In the genomic region with DNA sequence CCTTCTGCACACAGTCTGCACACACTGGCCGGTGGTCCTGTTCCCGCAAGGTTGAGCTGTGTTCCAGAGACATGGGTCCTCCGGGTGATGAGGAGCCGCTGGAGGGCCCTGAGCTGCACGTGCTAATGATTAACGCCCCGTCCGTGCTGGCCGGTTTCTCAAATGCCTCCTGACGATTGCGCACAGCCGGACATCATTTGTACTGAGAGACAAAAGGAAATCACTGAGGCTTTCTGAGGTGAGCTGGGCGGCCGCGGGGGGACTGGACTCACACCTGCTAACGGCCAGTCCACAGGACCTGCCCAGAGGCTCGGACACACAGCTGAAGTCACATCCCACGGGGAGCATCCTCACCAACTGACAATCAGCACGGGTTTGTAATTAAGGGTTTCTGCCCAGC, we compare ENCODE assay signal across 20 cellular contexts. TPM values are rescaled to one million over a fixed set of nuclear protein-coding genes. Genes with fewer than 3 reads are reported as not detected.
DNase-seq lines count a peak whose midpoint lies in the region; TF ChIP-seq lines count a peak whose summit lies in the region.
"Had no signal": no experiment of that assay in that cellular context is flagged by ENCODE, and none has a peak within 500 bp of the region (broad histone marks: within the 10 kb centered on the region; RNA-seq: fewer than 3 reads in every experiment).

No MANE protein-coding gene starts in this region.

- peak overlapping the region; percentile 72 for H2BK120ac ChIP-seq in neuronal stem cell (ENCODE audit: low read depth, low read length)

- H2AK5ac ChIP-seq in neuronal stem cell (ENCODE audit: low read depth, low read length): peak overlapping the region; percentile 85

- no peaks in the 10 kb centered on the region for H3K27me3 ChIP-seq in endodermal cell (ENCODE audit: control insufficient read depth, insufficient read depth, low read length, poor library complexity, severe bottlenecking)
- H3K27me3 ChIP-seq in neuronal stem cell (ENCODE audit: control insufficient read depth in 3 of 3, insufficient read depth in 3 of 3, low read depth in 1 of 3, low read length in 3 of 3): no peaks in the 10 kb centered on the region
- peaks cover 0 to 2% of the 10 kb centered on the region in 2 donors for H3K27me3 ChIP-seq in uterus
- H3K27me3 ChIP-seq: ovary had no signal

- no peaks in the 10 kb centered on the region for H3K4me1 Mint-ChIP-seq in endodermal cell

- H3K27ac Mint-ChIP-seq in endodermal cell: no peak overlapping the region
- H3K27ac Mint-ChIP-seq: T-helper 2 cell treated with Interferon-gamma antibody and Interleukin-4, amounts not matched to agents 5 μg/mL and 100 μg/mL, for 36 hours had no signal

- H2BK12ac ChIP-seq in neuronal stem cell (ENCODE audit: low read length): no peak overlapping the region

- H3K4me1 ChIP-seq in endodermal cell (ENCODE audit: control insufficient read depth, insufficient read depth, low read length) (no peaks in the 10 kb centered on the region), neuronal stem cell (ENCODE audit: control insufficient read depth in 2 of 2, insufficient read depth in 1 of 2, low read depth in 1 of 2, low read length in 2 of 2) (peaks cover 4 to 10% of the 10 kb centered on the region in 2 donors), uterus (no peaks in the 10 kb centered on the region)
- H3K4me1 ChIP-seq: left lung had no signal

- H3K4ac ChIP-seq in neuronal stem cell (ENCODE audit: low read length): no peak overlapping the region

- WGBS in endodermal cell (ENCODE audit: insufficient coverage in 1 of 2, insufficient read length in 1 of 2), 2 experiments: 93 to 94% methylated on average over 14 to 19 of the region's 19 CpGs
- no CpG with 5 or more reads among the region's 19 CpGs for WGBS in neuronal stem cell (ENCODE audit: extremely low coverage in 2 of 2, insufficient read length in 2 of 2, insufficient replicate concordance in 1 of 2), 2 donors

- H2AFZ ChIP-seq in neuronal stem cell (ENCODE audit: low read length): no peak overlapping the region

- no peak for TF ChIP-seq CTCF in AG10803 (conservative IDR thresholded peaks at IDR 0.05; ENCODE audit: low read length)
- no peak for TF ChIP-seq CTCF in endodermal cell (conservative IDR thresholded peaks at IDR 0.05)
- no peak for TF ChIP-seq CTCF in uterus (IDR thresholded peaks at IDR 0.05)

- no peaks in the 10 kb centered on the region for H3K9me3 Mint-ChIP-seq in endodermal cell
- H3K9me3 Mint-ChIP-seq: central memory CD8-positive, alpha-beta T cell; T-helper 2 cell treated with Interferon-gamma antibody and Interleukin-4, amounts not matched to agents 5 μg/mL and 100 μg/mL, for 36 hours had no signal

- intact Hi-C loops in uterus (cut with DNase I; ENCODE audit: low total_unique reads): no loop called here

- peak overlapping the region; percentile 24 for H2BK15ac ChIP-seq in neuronal stem cell (ENCODE audit: low read length)

- peak overlapping the region; percentile 10 for H3K14ac ChIP-seq in neuronal stem cell (ENCODE audit: low read length)

- H3K36me3 Mint-ChIP-seq in endodermal cell (ENCODE audit: low read depth): peaks cover 16% of the 10 kb centered on the region

- H4K91ac ChIP-seq in neuronal stem cell (ENCODE audit: low read depth, low read length, poor library complexity): no peak overlapping the region

- TF ChIP-seq POLR2A in erythroblast (IDR thresholded peaks at IDR 0.05; ENCODE audit: low read length): no peak
- TF ChIP-seq POLR2A in uterus (IDR thresholded peaks at IDR 0.05): no peak

- H3K27ac ChIP-seq in endodermal cell (ENCODE audit: low read depth, low read length) (peak overlapping the region; percentile 24), neuronal stem cell (replicated peaks; ENCODE audit: low read length) (no peak overlapping the region), uterus (no peak overlapping the region)
- H3K27ac ChIP-seq: left lung, ovary, skin epidermis had no signal

- no peak overlapping the region for H3K4me3 Mint-ChIP-seq in endodermal cell
- H3K4me3 Mint-ChIP-seq: central memory CD8-positive, alpha-beta T cell; T-helper 2 cell treated with Interferon-gamma antibody and Interleukin-4, amounts not matched to agents 5 μg/mL and 100 μg/mL, for 36 hours had no signal

- H3K9ac ChIP-seq in endodermal cell (ENCODE audit: extremely low read depth, low read length, poor library complexity, severe bottlenecking) (no peak overlapping the region), neuronal stem cell (ENCODE audit: low read depth, low read length, poor library complexity) (no peak overlapping the region)

- H3K4me3 ChIP-seq in AG10803 (ENCODE audit: low read length): no peak overlapping the region
- no peak overlapping the region for H3K4me3 ChIP-seq in endodermal cell (ENCODE audit: low read length)
- no peak overlapping the region for H3K4me3 ChIP-seq in neuronal stem cell (ENCODE audit: low read length in 2 of 2)
- H3K4me3 ChIP-seq in uterus: no peak overlapping the region
- H3K4me3 ChIP-seq: left lung, ovary, skin epidermis had no signal

- H3K4me2 ChIP-seq in neuronal stem cell (ENCODE audit: insufficient read depth, low read length, poor library complexity, severe bottlenecking): no peak overlapping the region

- H3K79me1 ChIP-seq in neuronal stem cell (ENCODE audit: low read depth, low read length): peaks cover 2% of the 10 kb centered on the region

- peak overlapping the region; percentile 80 for H2BK5ac ChIP-seq in neuronal stem cell (ENCODE audit: low read length)

- H3K9me3 ChIP-seq in endodermal cell (ENCODE audit: control insufficient read depth, low read length): no peaks in the 10 kb centered on the region
- no peaks in the 10 kb centered on the region for H3K9me3 ChIP-seq in neuronal stem cell (replicated peaks in 1 of 2; ENCODE audit: control insufficient read depth in 2 of 2, insufficient read depth in 1 of 2, low read depth in 1 of 2, low read length in 2 of 2)
- H3K9me3 ChIP-seq in uterus: no peaks in the 10 kb centered on the region
- H3K9me3 ChIP-seq: left lung, ovary had no signal

- peak overlapping the region; percentile 73 for H3K23ac ChIP-seq in neuronal stem cell (ENCODE audit: low read depth, low read length, poor library complexity)

- no peaks in the 10 kb centered on the region for H3K27me3 Mint-ChIP-seq in endodermal cell (ENCODE audit: insufficient read depth)
- H3K27me3 Mint-ChIP-seq: central memory CD8-positive, alpha-beta T cell had no signal

- no peak overlapping the region for H4K8ac ChIP-seq in neuronal stem cell (ENCODE audit: low read depth, low read length)

- peak overlapping the region; percentile 59 for H3K18ac ChIP-seq in neuronal stem cell (ENCODE audit: low read length)

- DNase-seq in AG10803 (ENCODE audit: low read depth) (peak; percentile 15), D341Med (ENCODE audit: low spot score) (peak; percentile 14), endodermal cell (peak; percentile 40), neuronal stem cell (ENCODE audit: low spot score) (no peak), erythroblast (lab: John Stamatoyannopoulos, UW) (no peak), GM19238 (ENCODE audit: insufficient read length, low spot score) (no peak), uterus (no peak)
- DNase-seq: activated effector memory CD4-positive, alpha-beta T cell treated with Interleukin-2 at 50 U/mL for 16 hours; DMS153; hypothalamus; NCI-H1694; NCI-H226; SIG-M5; stimulated activated CD4-positive, alpha-beta T cell treated with anti-CD3 and anti-CD28 coated beads, Interleukin-4, amount 100 ng/mL, for 24 hours; substantia nigra had no signal

- H3K36me3 ChIP-seq in endodermal cell (ENCODE audit: control insufficient read depth, insufficient read depth, low read length) (peaks cover 16% of the 10 kb centered on the region), neuronal stem cell (replicated peaks in 1 of 2; ENCODE audit: control insufficient read depth in 2 of 2, insufficient read depth in 2 of 2, low read length in 2 of 2) (peaks cover 8 to 11% of the 10 kb centered on the region in 2 donors), uterus (no peaks in the 10 kb centered on the region)
- H3K36me3 ChIP-seq: ovary had no signal

RNA-seq across cellular contexts. Expression of a gene that starts 29.2 kb away (rescaled TPM):
- 10 to 100 TPM; 49.0 to 73.3 TPM for total RNA-seq in endodermal cell
- 55.1 TPM for polyA plus RNA-seq in endodermal cell (2013, experiment 1 of 2)
- polyA plus RNA-seq in endodermal cell (2013, experiment 2 of 2): 46.9 TPM
- polyA plus RNA-seq in neuronal stem cell (2013, experiment 1 of 2): 33.3 TPM
- 32.4 TPM for polyA plus RNA-seq in neuronal stem cell (2013, experiment 2 of 2)
- total RNA-seq in uterus: 10 to 100 TPM in 3 of 4 donors, 1 to 10 TPM in 1; 6.2 to 49.7 (median 24.6) TPM

Comparison
In these comparisons a context has a peak if more than half of its experiments do, and no peak if none do; other contexts are left out.
1. DNase-seq: peak in AG10803 (single experiment), D341Med (single experiment) and endodermal cell (single experiment); none in neuronal stem cell (single experiment), erythroblast (0 of 2), GM19238 (single experiment) and uterus (0 of 2).